1 cellular context compared by ENCODE assay signal in the genomic region with DNA sequence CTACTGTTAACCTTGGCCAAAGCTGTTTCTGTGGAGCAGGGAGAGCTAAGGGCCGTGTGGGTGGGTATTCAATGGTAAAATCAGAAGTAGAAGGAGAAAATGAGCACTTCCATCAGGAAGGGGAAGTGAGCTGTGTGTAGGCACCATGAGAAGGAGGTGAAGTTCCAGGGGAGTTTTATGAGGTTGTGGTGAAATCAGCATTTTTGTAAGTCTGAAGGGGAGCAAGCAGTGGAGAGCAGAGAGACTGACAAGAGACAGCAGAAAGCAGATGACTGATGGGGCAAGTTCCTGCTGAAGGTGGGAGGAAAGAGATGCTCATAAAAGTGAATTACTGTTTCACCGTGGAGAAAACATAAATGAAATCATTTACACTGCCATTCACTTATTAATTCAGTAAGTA.
TF ChIP-seq lines count a peak whose summit lies in the region.

No MANE protein-coding gene starts in this region.

TF ChIP-seq in HepG2, 621 proteins besides CTCF, POLR2A, EP300 and RAD21:
- TF ChIP-seq CBX5 (CRISPR knock-in tag; IDR thresholded peaks at IDR 0.05; ENCODE audit: borderline replicate concordance) (no peak), ZC3H4 (CRISPR knock-in tag; IDR thresholded peaks at IDR 0.05; ENCODE audit: borderline replicate concordance) (no peak), BORCS8-MEF2B (CRISPR knock-in tag; IDR thresholded peaks at IDR 0.05) (no peak), CENPX (CRISPR knock-in tag; IDR thresholded peaks at IDR 0.05) (no peak), ZNF292 (CRISPR knock-in tag; IDR thresholded peaks at IDR 0.05; ENCODE audit: borderline replicate concordance, low read depth) (no peak), ZBTB3 (CRISPR knock-in tag; IDR thresholded peaks at IDR 0.05; ENCODE audit: borderline replicate concordance, low read depth) (no peak)
